ENCODE assay signal across 8 cellular contexts in genomic region chr11:76782526-76783293, GRCh38. TPM values are rescaled to one million over a fixed set of nuclear protein-coding genes. Genes with fewer than 3 reads are reported as not detected.
DNase-seq lines count a peak whose midpoint lies in the region; ATAC-seq and TF ChIP-seq lines count a peak whose summit lies in the region.

No MANE protein-coding gene starts in this region.

- H3K27me3 ChIP-seq in transverse colon = peaks cover 6% of the 10 kb centered on the region

- peak; percentile 68 for TF ChIP-seq POLR2A in transverse colon (IDR thresholded peaks at IDR 0.05)

- H3K9me3 ChIP-seq in transverse colon = no peaks in the 10 kb centered on the region

- DNase-seq in D341Med (ENCODE audit: low spot score) (peak; percentile 94), HK-2 (ENCODE audit: unreplicated experiment) (peak; percentile 84), NCI-H748 (lab: John Stamatoyannopoulos, UW; ENCODE audit: unreplicated experiment) (peak; percentile 87), foreskin melanocyte (peak; percentile 87), nephron progenitor cell (peak; percentile 94), transverse colon (peak; percentile 92)
- DNase-seq in activated naive CD4-positive, alpha-beta T cell treated with anti-CD3 and anti-CD28 coated beads for 36 hours = peak; percentile 67

- H3K27ac Mint-ChIP-seq in activated naive CD4-positive, alpha-beta T cell treated with anti-CD3 and anti-CD28 coated beads for 36 hours = peak overlapping the region; percentile 65
- peak overlapping the region; percentile 97 for H3K27ac Mint-ChIP-seq in nephron progenitor cell

- intact Hi-C loops in activated naive CD4-positive, alpha-beta T cell treated with anti-CD3 and anti-CD28 coated beads for 36 hours (cut with micrococcal nuclease) = loop anchor here (5.0 kb wide), 1 partner anchor 60 kb away; no protein-coding TSS in a partner anchor
- intact Hi-C loops in transverse colon (cut with DNase I; ENCODE audit: low total_unique reads) = no loop called here

- TF ChIP-seq EP300 in transverse colon (IDR thresholded peaks at IDR 0.05; ENCODE audit: low read depth) = no peak

- H3K36me3 ChIP-seq in transverse colon = no peaks in the 10 kb centered on the region

- peak overlapping the region; percentile 63 for H3K4me3 Mint-ChIP-seq in activated naive CD4-positive, alpha-beta T cell treated with anti-CD3 and anti-CD28 coated beads for 36 hours
- peak overlapping the region; percentile 94 for H3K4me3 Mint-ChIP-seq in nephron progenitor cell

- peak overlapping the region; percentile 94 to 95 (median 95) for H3K27ac ChIP-seq in transverse colon

- peaks cover 8% of the 10 kb centered on the region for H3K4me1 Mint-ChIP-seq in activated naive CD4-positive, alpha-beta T cell treated with anti-CD3 and anti-CD28 coated beads for 36 hours (ENCODE audit: low read depth)
- H3K4me1 Mint-ChIP-seq in nephron progenitor cell = peaks cover 71% of the 10 kb centered on the region

- ATAC-seq in HG03342 (IDR thresholded peaks at IDR 0.05; ENCODE audit: unreplicated experiment) = no peak

- peaks cover 32% of the 10 kb centered on the region for H3K27me3 Mint-ChIP-seq in activated naive CD4-positive, alpha-beta T cell treated with anti-CD3 and anti-CD28 coated beads for 36 hours (ENCODE audit: low read depth)
- peaks cover 4% of the 10 kb centered on the region for H3K27me3 Mint-ChIP-seq in nephron progenitor cell (ENCODE audit: low read depth, poor library complexity)

- TF ChIP-seq CTCF in nephron progenitor cell (IDR thresholded peaks at IDR 0.05) (no peak), transverse colon (IDR thresholded peaks at IDR 0.05) (no peak)

- H3K36me3 Mint-ChIP-seq in activated naive CD4-positive, alpha-beta T cell treated with anti-CD3 and anti-CD28 coated beads for 36 hours (ENCODE audit: low read depth) = no peaks in the 10 kb centered on the region
- H3K36me3 Mint-ChIP-seq in nephron progenitor cell (ENCODE audit: low read depth) = peaks cover 24% of the 10 kb centered on the region

- in situ Hi-C loops in transverse colon (cut with MboI; ENCODE audit: low pct_ligation_motif_present in 1 of 4, low pct_unique_long_range_greater_than_20kb in 1 of 4, low sequenced_read_pairs in 3 of 4) = no loop called here

- peaks cover 7 to 47% (median 38%) of the 10 kb centered on the region in 4 donors for H3K4me1 ChIP-seq in transverse colon

- peak overlapping the region; percentile 33 to 92 (median 84) for H3K4me3 ChIP-seq in transverse colon

- H3K9me3 Mint-ChIP-seq in activated naive CD4-positive, alpha-beta T cell treated with anti-CD3 and anti-CD28 coated beads for 36 hours = peaks cover 3% of the 10 kb centered on the region
- peaks cover 14% of the 10 kb centered on the region for H3K9me3 Mint-ChIP-seq in nephron progenitor cell

- CTCF ChIA-PET in activated naive CD4-positive, alpha-beta T cell treated with anti-CD3 and anti-CD28 coated beads for 36 hours (lab: Charles Lee) = interaction anchor here (0.6 to 0.8 kb wide), 2 partner anchors 16 to 47 kb away, joined by 3 read pairs; no protein-coding TSS in a partner anchor

- WGBS in transverse colon (ENCODE audit: low coverage in 1 of 2), 2 donors = 2 to 3% methylated on average over 7 to 16 of the region's 38 CpGs

RNA-seq across cellular contexts. Expression of gene TSKU, which starts 0.4 kb away (rescaled TPM):
- under 1 TPM; 0.35 to 0.38 TPM for total RNA-seq in activated naive CD4-positive, alpha-beta T cell treated with anti-CD3 and anti-CD28 coated beads for 36 hours
- total RNA-seq in transverse colon = 10 to 100 TPM; 32.0 to 80.7 (median 63.4) TPM

Comparison
In these comparisons a context has a peak if more than half of its experiments do, and no peak if none do; other contexts are left out.
1. RNA of gene TSKU, which starts 0.4 kb away (total RNA-seq): 32.0 to 80.7 TPM in transverse colon; 0.35 to 0.38 TPM in activated naive CD4-positive, alpha-beta T cell treated with anti-CD3 and anti-CD28 coated beads for 36 hours; every median in the first group is over 10 times any median in the second.
2. Peak in every context shown above with its lines, with median percentiles within 50 percentile points of each other: DNase-seq.